17 cellular contexts compared by ENCODE assay signal in genomic region chr10:529831-530230, GRCh38.
"Had no signal": no experiment of that assay in that cellular context is flagged by ENCODE, and none has a peak within 500 bp of the region (broad histone marks: within the 10 kb centered on the region; RNA-seq: fewer than 3 reads in every experiment).

No MANE protein-coding gene starts in this region.

- H3K27me3 ChIP-seq: Peyer's patch, SJCRH30 had no signal

- H3K9me3 ChIP-seq: Peyer's patch, SJCRH30, SK-N-SH had no signal

- H3K4me3 ChIP-seq: Peyer's patch, SJCRH30 had no signal

- H3K36me3 ChIP-seq: Peyer's patch, SJCRH30 had no signal

- DNase-seq: activated CD4-positive, alpha-beta memory T cell treated with anti-CD3 and anti-CD28 coated beads for 36 hours; activated CD4-positive, CD25-positive, alpha-beta regulatory T cell; activated CD8-positive, alpha-beta memory T cell treated with anti-CD3 and anti-CD28 coated beads for 24 hours; activated gamma-delta T cell treated with Interleukin-2 at 50 U/mL for 16 hours; activated naive CD4-positive, alpha-beta T cell treated with anti-CD3 and anti-CD28 coated beads, Interleukin-2, amount 10 ng/mL, durations not matched to agents 7 days and 5 days; activated T-cell treated with anti-CD3 and anti-CD28 coated beads, Interleukin-2, amount 50 U/mL, for 4 hours; Karpas-422; NCI-H1436 treated with DMSO at 0.1 percent for 48 hours; NCI-H187; NCI-H510A treated with DMSO at 0.1 percent for 48 hours; NCI-H69; NK-92 treated with Interleukin-12 subunit alpha and Interleukin-12 subunit beta, amount 100 ng/mL, for 24 hours; Peyer's patch; Right ventricle myocardium superior; SJCRH30; SK-N-SH; T-helper 1 cell had no signal

- ATAC-seq: activated T-cell treated with anti-CD3 and anti-CD28 coated beads, Interleukin-2, amount 50 U/mL, for 4 hours had no signal
